18 cellular contexts compared by ENCODE assay signal in the genomic region with DNA sequence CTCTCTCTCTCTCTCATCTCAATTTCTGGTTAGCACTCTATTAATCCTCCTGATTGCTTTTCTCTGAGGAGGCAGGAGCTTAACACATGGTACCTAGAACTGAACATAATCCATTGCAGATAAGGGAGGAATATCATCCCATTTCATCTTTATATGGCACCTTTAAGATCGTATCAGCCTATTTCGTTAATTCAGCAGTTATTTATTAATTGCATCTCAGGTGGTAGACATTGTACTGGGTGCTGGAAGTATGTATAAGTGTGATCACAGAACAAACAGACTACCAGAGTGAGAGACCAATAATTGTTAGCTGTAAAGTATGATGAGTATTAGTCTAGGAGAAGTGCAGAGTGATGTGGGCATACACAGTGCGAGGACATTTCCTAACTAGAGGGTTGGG.
"Had no signal": no experiment of that assay in that cellular context is flagged by ENCODE, and none has a peak within 500 bp of the region (broad histone marks: within the 10 kb centered on the region; RNA-seq: fewer than 3 reads in every experiment).

No MANE protein-coding gene starts in this region.

- DNase-seq: activated CD8-positive, alpha-beta memory T cell treated with anti-CD3 and anti-CD28 coated beads, Interleukin-2, amount 50 U/mL, for 4 hours; activated CD8-positive, alpha-beta T cell treated with anti-CD3 and anti-CD28 coated beads for 36 hours; activated gamma-delta T cell treated with Interleukin-2 at 50 U/mL for 16 hours; activated naive CD8-positive, alpha-beta T cell treated with anti-CD3 and anti-CD28 coated beads for 36 hours; activated T-cell treated with anti-CD3 and anti-CD28 coated beads, Interleukin-2, amount 50 U/mL, for 72 hours; aorta; effector memory CD8-positive, alpha-beta T cell; mucosa of descending colon; natural killer cell; nucleus accumbens; psoas muscle; stimulated activated CD4-positive, alpha-beta T cell treated with anti-CD3 and anti-CD28 coated beads, Interleukin-4, amount 100 ng/mL, for 4 hours; stimulated activated naive CD8-positive, alpha-beta T cell treated with anti-CD3 and anti-CD28 coated beads, Interleukin-15, amount 100 ng/mL, for 72 hours; T-cell; T1000; thyroid gland; uterus had no signal

- H3K9me3 ChIP-seq: mucosa of descending colon, psoas muscle, thyroid gland, uterus had no signal

- H3K36me3 ChIP-seq: cardiac muscle cell, thyroid gland, uterus had no signal

- H3K27me3 ChIP-seq: cardiac muscle cell, thyroid gland, uterus had no signal

- H3K27ac ChIP-seq: cardiac muscle cell, psoas muscle, thyroid gland, uterus had no signal

- H3K4me3 ChIP-seq: cardiac muscle cell, mucosa of descending colon, psoas muscle, thyroid gland, uterus had no signal

- ATAC-seq: activated CD8-positive, alpha-beta T cell treated with anti-CD3 and anti-CD28 coated beads for 36 hours; activated T-cell treated with anti-CD3 and anti-CD28 coated beads, Interleukin-2, amount 50 U/mL, for 72 hours; effector memory CD8-positive, alpha-beta T cell; mucosa of descending colon; natural killer cell; psoas muscle; stimulated activated naive CD8-positive, alpha-beta T cell treated with anti-CD3 and anti-CD28 coated beads, Interleukin-15, amount 100 ng/mL, for 72 hours; T-cell had no signal
